ENCODE assay signal across 1 cellular context in the genomic region with DNA sequence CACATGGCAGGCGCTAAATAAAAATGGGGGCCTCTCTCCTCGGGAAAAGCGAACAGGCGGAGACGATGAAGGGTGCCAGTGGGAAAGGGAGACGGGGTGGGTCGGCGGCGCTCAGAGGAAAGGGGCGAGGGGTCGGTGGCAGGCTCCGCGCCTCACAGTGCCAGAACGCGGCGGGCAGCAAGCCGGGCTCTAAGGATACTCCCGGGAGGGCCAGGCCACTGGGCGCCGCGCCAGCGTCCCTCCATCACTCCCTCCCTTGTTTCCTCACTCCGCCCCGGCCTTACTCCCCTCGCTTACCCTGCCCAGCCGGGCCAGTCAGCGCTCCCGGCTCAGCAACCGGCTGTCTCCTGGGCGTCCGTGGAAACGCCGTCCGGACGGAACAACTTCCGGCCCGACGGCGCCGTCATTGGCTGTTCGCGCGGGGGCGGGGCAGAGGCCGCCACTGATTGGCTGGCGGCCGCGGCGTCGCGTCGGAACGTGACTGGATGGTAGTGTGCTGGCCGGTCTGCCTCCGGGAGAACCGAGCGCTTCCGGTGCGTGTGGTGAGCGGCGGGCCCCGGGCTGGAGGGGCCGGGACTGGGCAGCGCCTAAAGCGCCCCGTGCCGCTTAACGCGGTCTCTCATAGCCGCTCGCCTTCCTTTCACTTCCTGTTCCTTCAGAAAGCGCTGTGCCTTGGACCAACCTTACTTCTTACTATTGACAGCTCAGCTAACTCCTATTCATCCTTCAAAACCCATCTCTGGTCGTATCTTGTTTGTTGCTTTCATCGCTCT.
TF ChIP-seq lines count a peak whose summit lies in the region.

A gene (plus strand): TSS at position 523 of the 773 bp plus-strand sequence.

TF ChIP-seq in HEK293, 187 proteins besides CTCF, POLR2A, EP300 and RAD21 (continued from another document and continues in another):
- TF ChIP-seq, protein P1, sequence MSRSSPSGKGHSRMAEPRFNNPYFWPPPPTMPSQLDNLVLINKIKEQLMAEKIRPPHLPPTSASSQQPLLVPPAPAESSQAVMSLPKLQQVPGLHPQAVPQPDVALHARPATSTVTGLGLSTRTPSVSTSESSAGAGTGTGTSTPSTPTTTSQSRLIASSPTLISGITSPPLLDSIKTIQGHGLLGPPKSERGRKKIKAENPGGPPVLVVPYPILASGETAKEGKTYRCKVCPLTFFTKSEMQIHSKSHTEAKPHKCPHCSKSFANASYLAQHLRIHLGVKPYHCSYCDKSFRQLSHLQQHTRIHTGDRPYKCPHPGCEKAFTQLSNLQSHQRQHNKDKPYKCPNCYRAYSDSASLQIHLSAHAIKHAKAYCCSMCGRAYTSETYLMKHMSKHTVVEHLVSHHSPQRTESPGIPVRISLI (tag by site-specific recombination; IDR thresholded peaks at IDR 0.05): no peak
- TF ChIP-seq ZNF560 (tag by site-specific recombination; IDR thresholded peaks at IDR 0.05; ENCODE audit: borderline replicate concordance) (no peak), ZNF776 (tag by site-specific recombination; IDR thresholded peaks at IDR 0.05; ENCODE audit: borderline replicate concordance) (no peak), ZNF785 (tag by site-specific recombination; IDR thresholded peaks at IDR 0.05) (no peak), YY1 (tag by site-specific recombination; IDR thresholded peaks at IDR 0.05) (peak; percentile 69), ZNF610 (tag by site-specific recombination; IDR thresholded peaks at IDR 0.05; ENCODE audit: borderline replicate concordance) (peak; percentile 89), ZNF37A (tag by site-specific recombination; IDR thresholded peaks at IDR 0.05) (no peak), IKZF3 (tag by site-specific recombination; IDR thresholded peaks at IDR 0.05) (peak; percentile 9; the same call in 1 of the 2 replicates), ZNF510 (tag by site-specific recombination; IDR thresholded peaks at IDR 0.05; ENCODE audit: insufficient replicate concordance) (no peak), ZNF394 (tag by site-specific recombination; IDR thresholded peaks at IDR 0.05; ENCODE audit: borderline replicate concordance) (peak; percentile 64; the same call in 1 of the 2 replicates), HOXD13 (CRISPR knock-in tag; IDR thresholded peaks at IDR 0.05; ENCODE audit: borderline replicate concordance) (no peak), KLF16 (tag by site-specific recombination; IDR thresholded peaks at IDR 0.05) (peak; percentile 98), GLI2 (tag by site-specific recombination; IDR thresholded peaks at IDR 0.05; ENCODE audit: borderline replicate concordance, low read depth) (no peak), ZIC2 (tag by site-specific recombination; IDR thresholded peaks at IDR 0.05) (no peak; the same call in 1 of the 2 replicates), MEIS1 (CRISPR knock-in tag; IDR thresholded peaks at IDR 0.05; ENCODE audit: borderline replicate concordance) (no peak), ZNF521 (tag by site-specific recombination; IDR thresholded peaks at IDR 0.05) (no peak), ZNF19 (tag by site-specific recombination; IDR thresholded peaks at IDR 0.05; ENCODE audit: low read depth) (no peak), ZFP41 (tag by site-specific recombination; IDR thresholded peaks at IDR 0.05; ENCODE audit: borderline replicate concordance) (no peak), ZBTB1 (tag by site-specific recombination; IDR thresholded peaks at IDR 0.05) (peak; percentile 94; the same call in 1 of the 2 replicates), ZNF354C (tag by site-specific recombination; IDR thresholded peaks at IDR 0.05; ENCODE audit: borderline replicate concordance, low read depth) (no peak), ZNF140 (tag by site-specific recombination; IDR thresholded peaks at IDR 0.05) (no peak), OSR2 (tag by site-specific recombination; IDR thresholded peaks at IDR 0.05) (no peak), ZNF561 (tag by site-specific recombination; IDR thresholded peaks at IDR 0.05; ENCODE audit: borderline replicate concordance) (no peak), ZNF707 (tag by site-specific recombination; IDR thresholded peaks at IDR 0.05) (no peak), ZNF112 (tag by site-specific recombination; IDR thresholded peaks at IDR 0.05) (no peak), ZNF175 (tag by site-specific recombination; IDR thresholded peaks at IDR 0.05) (no peak), ZNF677 (tag by site-specific recombination; IDR thresholded peaks at IDR 0.05) (no peak), ZBTB17 (tag by site-specific recombination; IDR thresholded peaks at IDR 0.05) (peak; percentile 99), ZBTB20 (tag by site-specific recombination; IDR thresholded peaks at IDR 0.05) (peak; percentile 95)
- TF ChIP-seq, protein P2, sequence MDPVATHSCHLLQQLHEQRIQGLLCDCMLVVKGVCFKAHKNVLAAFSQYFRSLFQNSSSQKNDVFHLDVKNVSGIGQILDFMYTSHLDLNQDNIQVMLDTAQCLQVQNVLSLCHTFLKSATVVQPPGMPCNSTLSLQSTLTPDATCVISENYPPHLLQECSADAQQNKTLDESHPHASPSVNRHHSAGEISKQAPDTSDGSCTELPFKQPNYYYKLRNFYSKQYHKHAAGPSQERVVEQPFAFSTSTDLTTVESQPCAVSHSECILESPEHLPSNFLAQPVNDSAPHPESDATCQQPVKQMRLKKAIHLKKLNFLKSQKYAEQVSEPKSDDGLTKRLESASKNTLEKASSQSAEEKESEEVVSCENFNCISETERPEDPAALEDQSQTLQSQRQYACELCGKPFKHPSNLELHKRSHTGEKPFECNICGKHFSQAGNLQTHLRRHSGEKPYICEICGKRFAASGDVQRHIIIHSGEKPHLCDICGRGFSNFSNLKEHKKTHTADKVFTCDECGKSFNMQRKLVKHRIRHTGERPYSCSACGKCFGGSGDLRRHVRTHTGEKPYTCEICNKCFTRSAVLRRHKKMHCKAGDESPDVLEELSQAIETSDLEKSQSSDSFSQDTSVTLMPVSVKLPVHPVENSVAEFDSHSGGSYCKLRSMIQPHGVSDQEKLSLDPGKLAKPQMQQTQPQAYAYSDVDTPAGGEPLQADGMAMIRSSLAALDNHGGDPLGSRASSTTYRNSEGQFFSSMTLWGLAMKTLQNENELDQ (tag by site-specific recombination; IDR thresholded peaks at IDR 0.05; ENCODE audit: low read depth): no peak
- TF ChIP-seq, protein P3, sequence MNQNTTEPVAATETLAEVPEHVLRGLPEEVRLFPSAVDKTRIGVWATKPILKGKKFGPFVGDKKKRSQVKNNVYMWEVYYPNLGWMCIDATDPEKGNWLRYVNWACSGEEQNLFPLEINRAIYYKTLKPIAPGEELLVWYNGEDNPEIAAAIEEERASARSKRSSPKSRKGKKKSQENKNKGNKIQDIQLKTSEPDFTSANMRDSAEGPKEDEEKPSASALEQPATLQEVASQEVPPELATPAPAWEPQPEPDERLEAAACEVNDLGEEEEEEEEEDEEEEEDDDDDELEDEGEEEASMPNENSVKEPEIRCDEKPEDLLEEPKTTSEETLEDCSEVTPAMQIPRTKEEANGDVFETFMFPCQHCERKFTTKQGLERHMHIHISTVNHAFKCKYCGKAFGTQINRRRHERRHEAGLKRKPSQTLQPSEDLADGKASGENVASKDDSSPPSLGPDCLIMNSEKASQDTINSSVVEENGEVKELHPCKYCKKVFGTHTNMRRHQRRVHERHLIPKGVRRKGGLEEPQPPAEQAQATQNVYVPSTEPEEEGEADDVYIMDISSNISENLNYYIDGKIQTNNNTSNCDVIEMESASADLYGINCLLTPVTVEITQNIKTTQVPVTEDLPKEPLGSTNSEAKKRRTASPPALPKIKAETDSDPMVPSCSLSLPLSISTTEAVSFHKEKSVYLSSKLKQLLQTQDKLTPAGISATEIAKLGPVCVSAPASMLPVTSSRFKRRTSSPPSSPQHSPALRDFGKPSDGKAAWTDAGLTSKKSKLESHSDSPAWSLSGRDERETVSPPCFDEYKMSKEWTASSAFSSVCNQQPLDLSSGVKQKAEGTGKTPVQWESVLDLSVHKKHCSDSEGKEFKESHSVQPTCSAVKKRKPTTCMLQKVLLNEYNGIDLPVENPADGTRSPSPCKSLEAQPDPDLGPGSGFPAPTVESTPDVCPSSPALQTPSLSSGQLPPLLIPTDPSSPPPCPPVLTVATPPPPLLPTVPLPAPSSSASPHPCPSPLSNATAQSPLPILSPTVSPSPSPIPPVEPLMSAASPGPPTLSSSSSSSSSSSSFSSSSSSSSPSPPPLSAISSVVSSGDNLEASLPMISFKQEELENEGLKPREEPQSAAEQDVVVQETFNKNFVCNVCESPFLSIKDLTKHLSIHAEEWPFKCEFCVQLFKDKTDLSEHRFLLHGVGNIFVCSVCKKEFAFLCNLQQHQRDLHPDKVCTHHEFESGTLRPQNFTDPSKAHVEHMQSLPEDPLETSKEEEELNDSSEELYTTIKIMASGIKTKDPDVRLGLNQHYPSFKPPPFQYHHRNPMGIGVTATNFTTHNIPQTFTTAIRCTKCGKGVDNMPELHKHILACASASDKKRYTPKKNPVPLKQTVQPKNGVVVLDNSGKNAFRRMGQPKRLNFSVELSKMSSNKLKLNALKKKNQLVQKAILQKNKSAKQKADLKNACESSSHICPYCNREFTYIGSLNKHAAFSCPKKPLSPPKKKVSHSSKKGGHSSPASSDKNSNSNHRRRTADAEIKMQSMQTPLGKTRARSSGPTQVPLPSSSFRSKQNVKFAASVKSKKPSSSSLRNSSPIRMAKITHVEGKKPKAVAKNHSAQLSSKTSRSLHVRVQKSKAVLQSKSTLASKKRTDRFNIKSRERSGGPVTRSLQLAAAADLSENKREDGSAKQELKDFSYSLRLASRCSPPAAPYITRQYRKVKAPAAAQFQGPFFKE (tag by site-specific recombination; IDR thresholded peaks at IDR 0.05; ENCODE audit: borderline replicate concordance): no peak
- TF ChIP-seq, protein P4, sequence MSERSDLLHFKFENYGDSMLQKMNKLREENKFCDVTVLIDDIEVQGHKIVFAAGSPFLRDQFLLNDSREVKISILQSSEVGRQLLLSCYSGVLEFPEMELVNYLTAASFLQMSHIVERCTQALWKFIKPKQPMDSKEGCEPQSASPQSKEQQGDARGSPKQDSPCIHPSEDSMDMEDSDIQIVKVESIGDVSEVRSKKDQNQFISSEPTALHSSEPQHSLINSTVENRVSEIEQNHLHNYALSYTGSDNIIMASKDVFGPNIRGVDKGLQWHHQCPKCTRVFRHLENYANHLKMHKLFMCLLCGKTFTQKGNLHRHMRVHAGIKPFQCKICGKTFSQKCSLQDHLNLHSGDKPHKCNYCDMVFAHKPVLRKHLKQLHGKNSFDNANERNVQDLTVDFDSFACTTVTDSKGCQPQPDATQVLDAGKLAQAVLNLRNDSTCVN (tag by site-specific recombination; optimal IDR thresholded peaks at IDR 0.05): peak; percentile 64
- TF ChIP-seq, protein P5, sequence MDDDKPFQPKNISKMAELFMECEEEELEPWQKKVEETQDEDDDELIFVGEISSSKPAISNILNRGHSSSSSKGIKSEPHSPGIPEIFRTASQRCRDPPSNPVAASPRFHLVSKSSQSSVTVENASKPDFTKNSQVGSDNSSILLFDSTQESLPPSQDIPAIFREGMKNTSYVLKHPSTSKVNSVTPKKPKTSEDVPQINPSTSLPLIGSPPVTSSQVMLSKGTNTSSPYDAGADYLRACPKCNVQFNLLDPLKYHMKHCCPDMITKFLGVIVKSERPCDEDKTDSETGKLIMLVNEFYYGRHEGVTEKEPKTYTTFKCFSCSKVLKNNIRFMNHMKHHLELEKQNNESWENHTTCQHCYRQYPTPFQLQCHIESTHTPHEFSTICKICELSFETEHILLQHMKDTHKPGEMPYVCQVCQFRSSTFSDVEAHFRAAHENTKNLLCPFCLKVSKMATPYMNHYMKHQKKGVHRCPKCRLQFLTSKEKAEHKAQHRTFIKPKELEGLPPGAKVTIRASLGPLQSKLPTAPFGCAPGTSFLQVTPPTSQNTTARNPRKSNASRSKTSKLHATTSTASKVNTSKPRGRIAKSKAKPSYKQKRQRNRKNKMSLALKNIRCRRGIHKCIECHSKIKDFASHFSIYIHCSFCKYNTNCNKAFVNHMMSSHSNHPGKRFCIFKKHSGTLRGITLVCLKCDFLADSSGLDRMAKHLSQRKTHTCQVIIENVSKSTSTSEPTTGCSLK (tag by site-specific recombination; IDR thresholded peaks at IDR 0.05): no peak
- TF ChIP-seq, protein P6, sequence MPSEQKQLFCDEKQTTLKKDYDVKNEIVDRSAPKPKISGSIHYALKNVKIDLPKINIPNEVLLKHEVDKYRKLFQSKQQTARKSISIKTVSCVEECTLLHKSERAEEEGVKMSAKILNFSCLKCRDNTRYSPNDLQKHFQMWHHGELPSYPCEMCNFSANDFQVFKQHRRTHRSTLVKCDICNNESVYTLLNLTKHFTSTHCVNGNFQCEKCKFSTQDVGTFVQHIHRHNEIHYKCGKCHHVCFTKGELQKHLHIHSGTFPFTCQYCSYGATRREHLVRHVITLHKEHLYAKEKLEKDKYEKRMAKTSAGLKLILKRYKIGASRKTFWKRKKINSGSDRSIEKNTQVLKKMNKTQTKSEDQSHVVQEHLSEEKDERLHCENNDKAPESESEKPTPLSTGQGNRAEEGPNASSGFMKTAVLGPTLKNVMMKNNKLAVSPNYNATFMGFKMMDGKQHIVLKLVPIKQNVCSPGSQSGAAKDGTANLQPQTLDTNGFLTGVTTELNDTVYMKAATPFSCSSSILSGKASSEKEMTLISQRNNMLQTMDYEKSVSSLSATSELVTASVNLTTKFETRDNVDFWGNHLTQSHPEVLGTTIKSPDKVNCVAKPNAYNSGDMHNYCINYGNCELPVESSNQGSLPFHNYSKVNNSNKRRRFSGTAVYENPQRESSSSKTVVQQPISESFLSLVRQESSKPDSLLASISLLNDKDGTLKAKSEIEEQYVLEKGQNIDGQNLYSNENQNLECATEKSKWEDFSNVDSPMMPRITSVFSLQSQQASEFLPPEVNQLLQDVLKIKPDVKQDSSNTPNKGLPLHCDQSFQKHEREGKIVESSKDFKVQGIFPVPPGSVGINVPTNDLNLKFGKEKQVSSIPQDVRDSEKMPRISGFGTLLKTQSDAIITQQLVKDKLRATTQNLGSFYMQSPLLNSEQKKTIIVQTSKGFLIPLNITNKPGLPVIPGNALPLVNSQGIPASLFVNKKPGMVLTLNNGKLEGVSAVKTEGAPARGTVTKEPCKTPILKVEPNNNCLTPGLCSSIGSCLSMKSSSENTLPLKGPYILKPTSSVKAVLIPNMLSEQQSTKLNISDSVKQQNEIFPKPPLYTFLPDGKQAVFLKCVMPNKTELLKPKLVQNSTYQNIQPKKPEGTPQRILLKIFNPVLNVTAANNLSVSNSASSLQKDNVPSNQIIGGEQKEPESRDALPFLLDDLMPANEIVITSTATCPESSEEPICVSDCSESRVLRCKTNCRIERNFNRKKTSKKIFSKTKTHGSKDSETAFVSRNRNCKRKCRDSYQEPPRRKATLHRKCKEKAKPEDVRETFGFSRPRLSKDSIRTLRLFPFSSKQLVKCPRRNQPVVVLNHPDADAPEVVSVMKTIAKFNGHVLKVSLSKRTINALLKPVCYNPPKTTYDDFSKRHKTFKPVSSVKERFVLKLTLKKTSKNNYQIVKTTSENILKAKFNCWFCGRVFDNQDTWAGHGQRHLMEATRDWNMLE (tag by site-specific recombination; conservative IDR thresholded peaks at IDR 0.05; ENCODE audit: low read depth): peak; percentile 82
- TF ChIP-seq, protein P7, sequence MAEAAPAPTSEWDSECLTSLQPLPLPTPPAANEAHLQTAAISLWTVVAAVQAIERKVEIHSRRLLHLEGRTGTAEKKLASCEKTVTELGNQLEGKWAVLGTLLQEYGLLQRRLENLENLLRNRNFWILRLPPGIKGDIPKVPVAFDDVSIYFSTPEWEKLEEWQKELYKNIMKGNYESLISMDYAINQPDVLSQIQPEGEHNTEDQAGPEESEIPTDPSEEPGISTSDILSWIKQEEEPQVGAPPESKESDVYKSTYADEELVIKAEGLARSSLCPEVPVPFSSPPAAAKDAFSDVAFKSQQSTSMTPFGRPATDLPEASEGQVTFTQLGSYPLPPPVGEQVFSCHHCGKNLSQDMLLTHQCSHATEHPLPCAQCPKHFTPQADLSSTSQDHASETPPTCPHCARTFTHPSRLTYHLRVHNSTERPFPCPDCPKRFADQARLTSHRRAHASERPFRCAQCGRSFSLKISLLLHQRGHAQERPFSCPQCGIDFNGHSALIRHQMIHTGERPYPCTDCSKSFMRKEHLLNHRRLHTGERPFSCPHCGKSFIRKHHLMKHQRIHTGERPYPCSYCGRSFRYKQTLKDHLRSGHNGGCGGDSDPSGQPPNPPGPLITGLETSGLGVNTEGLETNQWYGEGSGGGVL (tag by site-specific recombination; IDR thresholded peaks at IDR 0.05): peak; percentile 87
